In genomic region chr7:158758563-158759244, GRCh38 we compare ENCODE assay signal across 17 cellular contexts.
"Had no signal": no experiment of that assay in that cellular context is flagged by ENCODE, and none has a peak within 500 bp of the region (broad histone marks: within the 10 kb centered on the region; RNA-seq: fewer than 3 reads in every experiment).

No MANE protein-coding gene starts in this region.

- H3K27me3 ChIP-seq: esophagus muscularis mucosa, neutrophil, tibial nerve, uterus had no signal

- H3K27ac ChIP-seq: esophagus muscularis mucosa, neutrophil, tibial nerve, uterus had no signal

- H3K27ac Mint-ChIP-seq: activated naive CD8-positive, alpha-beta T cell treated with anti-CD3 and anti-CD28 coated beads, Interleukin-2, amount 10 ng/mL, durations not matched to agents 7 days and 5 days; brain; memory B cell had no signal

- H3K9me3 Mint-ChIP-seq: activated naive CD8-positive, alpha-beta T cell treated with anti-CD3 and anti-CD28 coated beads, Interleukin-2, amount 10 ng/mL, durations not matched to agents 7 days and 5 days; brain; central memory CD8-positive, alpha-beta T cell; memory B cell; naive thymus-derived CD8-positive, alpha-beta T cell had no signal

- H3K9me3 ChIP-seq: esophagus muscularis mucosa, neutrophil, tibial nerve, uterus had no signal

- H3K4me3 Mint-ChIP-seq: activated naive CD8-positive, alpha-beta T cell treated with anti-CD3 and anti-CD28 coated beads, Interleukin-2, amount 10 ng/mL, durations not matched to agents 7 days and 5 days; brain; central memory CD8-positive, alpha-beta T cell; memory B cell; naive thymus-derived CD8-positive, alpha-beta T cell had no signal

- ATAC-seq: left ventricle myocardium superior; naive thymus-derived CD8-positive, alpha-beta T cell had no signal

- H3K36me3 ChIP-seq: uterus had no signal

- H3K4me3 ChIP-seq: esophagus muscularis mucosa, tibial nerve, uterus had no signal

- DNase-seq: activated effector memory CD4-positive, alpha-beta T cell treated with Interleukin-2 at 50 U/mL for 16 hours; activated naive CD8-positive, alpha-beta T cell treated with anti-CD3 and anti-CD28 coated beads, Interleukin-2, amount 10 ng/mL, durations not matched to agents 7 days and 5 days; cortex of kidney; effector CD4-positive, alpha-beta T cell; hypothalamus; left ventricle myocardium superior; naive thymus-derived CD8-positive, alpha-beta T cell; retina; stimulated activated CD4-positive, alpha-beta T cell treated with anti-CD3 and anti-CD28 coated beads, Interleukin-12 subunit alpha, Interleukin-12 subunit beta, amount 100 ng/mL, for 4 hours; stimulated activated CD4-positive, alpha-beta T cell treated with anti-CD3 and anti-CD28 coated beads, Interleukin-2, amount 100 ng/mL, for 24 hours; uterus had no signal

- H3K4me1 Mint-ChIP-seq: brain; central memory CD8-positive, alpha-beta T cell; memory B cell had no signal

- H3K4me1 ChIP-seq: uterus had no signal

- H3K27me3 Mint-ChIP-seq: activated naive CD8-positive, alpha-beta T cell treated with anti-CD3 and anti-CD28 coated beads, Interleukin-2, amount 10 ng/mL, durations not matched to agents 7 days and 5 days; brain; central memory CD8-positive, alpha-beta T cell; memory B cell; naive thymus-derived CD8-positive, alpha-beta T cell had no signal
